ENCODE assay signal across 2 cellular contexts in genomic region chr19:29731331-29731850, GRCh38.
A peak's percentile ranks its signal among the peaks of the same experiment; 100 is the strongest.
TF ChIP-seq lines count a peak whose summit lies in the region.

No MANE protein-coding gene starts in this region.

TF ChIP-seq in A549, 52 proteins besides CTCF, POLR2A, EP300 and RAD21 (continued from another document):
- peak; percentile 14 for TF ChIP-seq MAFK (IDR thresholded peaks at IDR 0.05; ENCODE audit: partially characterized antibody)

TF ChIP-seq in H1, 55 proteins besides CTCF, POLR2A, EP300 and RAD21 (continued from another document):
- TF ChIP-seq YY1 (IDR thresholded peaks at IDR 0.05; ENCODE audit: low read depth, low read length), result no peak
